ENCODE assay signal across 22 cellular contexts in genomic region chr14:95577875-95578274, GRCh38. TPM values are rescaled to one million over a fixed set of nuclear protein-coding genes. Genes with fewer than 3 reads are reported as not detected.
A peak's percentile ranks its signal among the peaks of the same experiment; 100 is the strongest.
DNase-seq lines count a peak whose midpoint lies in the region; ATAC-seq, FAIRE-seq and TF ChIP-seq lines count a peak whose summit lies in the region.
"Had no signal": no experiment of that assay in that cellular context is flagged by ENCODE, and none has a peak within 500 bp of the region (broad histone marks: within the 10 kb centered on the region; RNA-seq: fewer than 3 reads in every experiment).

No MANE protein-coding gene starts in this region.

- H3K4me3 ChIP-seq in OCI-LY3 (ENCODE audit: low read length), result no peak overlapping the region
- no peak overlapping the region for H3K4me3 ChIP-seq in heart right ventricle
- no peak overlapping the region for H3K4me3 ChIP-seq in CD8-positive, alpha-beta T cell (ENCODE audit: low read depth, low read length)
- H3K4me3 ChIP-seq: SJSA1 had no signal

- intact Hi-C loops in heart right ventricle (cut with DNase I), result no loop called here
- intact Hi-C loops in CD8-positive, alpha-beta T cell (cut with DNase I, micrococcal nuclease), result no loop called here

- in situ Hi-C loops in Caki2 (cut with HindIII; ENCODE audit: low pct_unique_long_range_greater_than_20kb, low sequenced_read_pairs), result no loop called here

- 0 out of 2 replicates have a peak, but pooled peaks cover 4% of the 10 kb centered on the region for H4K20me1 ChIP-seq in OCI-LY3 (ENCODE audit: insufficient read depth, low read length)

- H3K36me3 ChIP-seq in OCI-LY3 (replicated peaks; ENCODE audit: low read depth, low read length) (no peaks in the 10 kb centered on the region), heart right ventricle (no peaks in the 10 kb centered on the region)
- H3K36me3 ChIP-seq in CD8-positive, alpha-beta T cell (ENCODE audit: insufficient read depth, low read length), result no peaks in the 10 kb centered on the region
- H3K36me3 ChIP-seq: SJSA1 had no signal

- no peaks in the 10 kb centered on the region for H3K79me2 ChIP-seq in OCI-LY3 (ENCODE audit: low read length)

- CTCF ChIA-PET in CD8-positive, alpha-beta T cell (lab: Charles Lee), result interaction anchor here (1.1 to 1.6 kb wide), 2 partner anchors 9 to 16 kb away, joined by 3 read pairs; no protein-coding TSS in a partner anchor

- no peak for FAIRE-seq in RCC 7860 (lab: Jason Lieb, UNC)
- FAIRE-seq: A204.1, H54 had no signal

- no peaks in the 10 kb centered on the region for H3K9me3 ChIP-seq in OCI-LY3 (ENCODE audit: insufficient read depth, low read length)
- H3K9me3 ChIP-seq in heart right ventricle, result no peaks in the 10 kb centered on the region
- no peaks in the 10 kb centered on the region for H3K9me3 ChIP-seq in CD8-positive, alpha-beta T cell (ENCODE audit: low read length)
- H3K9me3 ChIP-seq: SJSA1 had no signal

- no peak overlapping the region for H3K9ac ChIP-seq in OCI-LY3 (ENCODE audit: low read length)

- H2AFZ ChIP-seq in OCI-LY3 (ENCODE audit: low read depth, low read length), result no peak overlapping the region

- no peaks in the 10 kb centered on the region for H3K4me1 Mint-ChIP-seq in CD8-positive, alpha-beta T cell (ENCODE audit: low read depth)

- H3K27ac ChIP-seq in OCI-LY3 (ENCODE audit: low read length) (no peak overlapping the region), heart right ventricle (no peak overlapping the region)
- H3K27ac ChIP-seq in CD8-positive, alpha-beta T cell (ENCODE audit: low read depth, low read length), result no peak overlapping the region
- H3K27ac ChIP-seq: C4-2B, RWPE1, SJSA1 had no signal

- no peak overlapping the region for H3K4me3 Mint-ChIP-seq in CD8-positive, alpha-beta T cell
- H3K4me3 Mint-ChIP-seq: HFFc6 had no signal

- H3K4me2 ChIP-seq in OCI-LY3 (ENCODE audit: low read length), result peak overlapping the region; percentile 67

- H3K27me3 Mint-ChIP-seq in CD8-positive, alpha-beta T cell (ENCODE audit: low read depth), result peaks cover 4% of the 10 kb centered on the region

- H3K27ac Mint-ChIP-seq in CD8-positive, alpha-beta T cell, result no peak overlapping the region
- H3K27ac Mint-ChIP-seq: HFFc6 had no signal

- no peak for ATAC-seq in heart right ventricle
- no peak for ATAC-seq in CD8-positive, alpha-beta T cell

- no peaks in the 10 kb centered on the region for H3K9me3 Mint-ChIP-seq in CD8-positive, alpha-beta T cell
- H3K9me3 Mint-ChIP-seq: HFFc6 had no signal

- H3K36me3 Mint-ChIP-seq in CD8-positive, alpha-beta T cell, result no peaks in the 10 kb centered on the region
- H3K36me3 Mint-ChIP-seq: IgD-negative memory B cell had no signal

- H3K4me1 ChIP-seq in OCI-LY3 (ENCODE audit: low read length), result peaks cover 37% of the 10 kb centered on the region
- no peaks in the 10 kb centered on the region for H3K4me1 ChIP-seq in heart right ventricle
- no peaks in the 10 kb centered on the region for H3K4me1 ChIP-seq in CD8-positive, alpha-beta T cell (ENCODE audit: insufficient read depth, low read length)
- H3K4me1 ChIP-seq: SJSA1 had no signal

- 20 to 28% methylated on average over 3 of the region's 3 CpGs for WGBS in heart right ventricle, 2 donors

- peaks cover 42% of the 10 kb centered on the region for H3K27me3 ChIP-seq in OCI-LY3 (ENCODE audit: low read depth, low read length)
- peaks cover 0 to 5% (median 0%) of the 10 kb centered on the region in 7 donors for H3K27me3 ChIP-seq in heart right ventricle
- H3K27me3 ChIP-seq in CD8-positive, alpha-beta T cell (ENCODE audit: insufficient read depth, low read length), result no peaks in the 10 kb centered on the region
- H3K27me3 ChIP-seq: SJSA1 had no signal

- POLR2A ChIA-PET in CD8-positive, alpha-beta T cell (lab: Charles Lee), result no interaction called here

- DNase-seq in Caki2 (ENCODE audit: low read depth), result peak; percentile 30
- DNase-seq in GM20000 (ENCODE audit: low spot score), result peak; percentile 21
- peak; percentile 43 for DNase-seq in left kidney (ENCODE audit: low read depth, low spot score)
- DNase-seq in heart right ventricle, result no peak
- no peak for DNase-seq in activated CD8-positive, alpha-beta memory T cell treated with anti-CD3 and anti-CD28 coated beads for 24 hours
- no peak for DNase-seq in RCC 7860 (ENCODE audit: low spot score)
- DNase-seq in CD8-positive, alpha-beta T cell, result no peak
- DNase-seq: DMS153, EL, HFFc6, NCI-H1105 treated with DMSO at 0.1 percent for 48 hours, NCI-H187, NCI-H345, NCI-H69, SW 1271 had no signal

- no peak for TF ChIP-seq CTCF in GM20000 (IDR thresholded peaks at IDR 0.05; ENCODE audit: extremely low read depth, missing control alignments)
- TF ChIP-seq CTCF in OCI-LY3 (IDR thresholded peaks at IDR 0.05; ENCODE audit: low read depth, low read length), result no peak
- no peak for TF ChIP-seq CTCF in heart right ventricle (IDR thresholded peaks at IDR 0.05)
- no peak for TF ChIP-seq CTCF in CD8-positive, alpha-beta T cell (IDR thresholded peaks at IDR 0.05)

RNA-seq across cellular contexts. Expression of gene GLRX5, which starts 43.0 kb away (rescaled TPM):
- total RNA-seq in Caki2 (2014; rRNA removed; shearing (Covaris generic); ENCODE audit: low replicate concordance), result 33.9 and 41.8 TPM in 2 replicates
- 100 to 1,000 TPM in 2 of 10 donors, 10 to 100 TPM in 8; 69.9 to 121 (median 91.8) TPM for total RNA-seq in heart right ventricle
- polyA plus RNA-seq in heart right ventricle, result 10 to 100 TPM; 49.8 to 66.6 TPM
- total RNA-seq in CD8-positive, alpha-beta T cell, result 10 to 100 TPM; 13.7 to 15.2 TPM

Comparison
In these comparisons a context has a peak if more than half of its experiments do, and no peak if none do; other contexts are left out.
1. DNase-seq: peak in Caki2 (single experiment), GM20000 (single experiment) and left kidney (single experiment); none in heart right ventricle (0 of 2), activated CD8-positive, alpha-beta memory T cell treated with anti-CD3 and anti-CD28 coated beads for 24 hours (single experiment), RCC 7860 (single experiment) and CD8-positive, alpha-beta T cell (0 of 7).